In the genomic region with DNA sequence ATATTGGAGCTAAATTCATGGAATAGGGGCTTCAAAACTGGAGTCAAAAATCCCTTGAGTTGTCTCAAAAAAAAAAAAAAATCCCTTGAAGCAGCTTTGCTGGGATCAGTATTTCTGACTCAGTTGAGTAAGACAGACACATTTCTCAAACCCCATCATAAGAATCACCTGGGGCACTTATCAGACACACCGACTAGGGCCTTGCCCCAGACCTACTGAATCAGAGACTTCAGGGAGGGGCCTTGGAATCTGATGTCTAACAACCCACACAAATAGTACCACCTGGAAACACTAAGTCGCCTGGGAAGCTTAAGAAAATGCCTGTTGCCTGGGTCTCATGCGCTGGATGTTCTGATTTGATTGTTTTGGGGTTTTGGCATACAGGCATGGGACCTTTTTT, we compare ENCODE assay signal across 11 cellular contexts. TPM values are rescaled to one million over a fixed set of nuclear protein-coding genes. Genes with fewer than 3 reads are reported as not detected.
DNase-seq lines count a peak whose midpoint lies in the region; ATAC-seq and TF ChIP-seq lines count a peak whose summit lies in the region.
"Had no signal": no experiment of that assay in that cellular context is flagged by ENCODE, and none has a peak within 500 bp of the region (broad histone marks: within the 10 kb centered on the region; RNA-seq: fewer than 3 reads in every experiment).

No MANE protein-coding gene starts in this region.

- BruUV-seq in mammary epithelial cell (replicated peaks; lab: Mats Ljungman, UMichigan): no TSS peak

- H3K9me2 ChIP-seq in OCI-LY1 (ENCODE audit: low read depth, low read length): no peaks in the 10 kb centered on the region
- H3K9me2 ChIP-seq in hepatocyte (replicated peaks; ENCODE audit: insufficient read depth): no peaks in the 10 kb centered on the region

- H3K4me3 ChIP-seq in OCI-LY1 (ENCODE audit: low read depth, low read length, poor library complexity, severe bottlenecking) (no peak overlapping the region), mammary epithelial cell (replicated peaks in 1 of 3; ENCODE audit: insufficient read depth in 1 of 3, low read depth in 2 of 3, low read length in 3 of 3) (no peak overlapping the region), hepatocyte (no peak overlapping the region)

- H4K20me1 ChIP-seq in OCI-LY1 (ENCODE audit: insufficient read depth, low read length) (no peaks in the 10 kb centered on the region), mammary epithelial cell (ENCODE audit: insufficient read depth, low read length) (no peaks in the 10 kb centered on the region), hepatocyte (ENCODE audit: insufficient read depth, poor library complexity, severe bottlenecking) (no peaks in the 10 kb centered on the region)

- H3K27ac ChIP-seq in OCI-LY1 (ENCODE audit: low read depth, low read length, poor library complexity, severe bottlenecking): peak overlapping the region; percentile 3
- peak overlapping the region; percentile 97 for H3K27ac ChIP-seq in mammary epithelial cell (ENCODE audit: insufficient read depth, low read depth, low read length)
- no peak overlapping the region for H3K27ac ChIP-seq in hepatocyte

- H3K36me3 ChIP-seq in OCI-LY1 (ENCODE audit: insufficient read depth, low read length) (no peaks in the 10 kb centered on the region), mammary epithelial cell (ENCODE audit: insufficient read depth, low read length) (no peaks in the 10 kb centered on the region), hepatocyte (replicated peaks; ENCODE audit: insufficient read depth, low read depth) (no peaks in the 10 kb centered on the region)
- H3K36me3 ChIP-seq: BE2C had no signal

- H3K4me2 ChIP-seq in OCI-LY1 (ENCODE audit: low read length): no peak overlapping the region
- peak overlapping the region; percentile 71 for H3K4me2 ChIP-seq in mammary epithelial cell (ENCODE audit: insufficient read depth, low read depth, low read length)
- no peak overlapping the region for H3K4me2 ChIP-seq in hepatocyte

- no peaks in the 10 kb centered on the region for H3K36me3 Mint-ChIP-seq in progenitor cell of endocrine pancreas (ENCODE audit: insufficient read depth)
- H3K36me3 Mint-ChIP-seq in type B pancreatic cell: no peaks in the 10 kb centered on the region
- no peaks in the 10 kb centered on the region for H3K36me3 Mint-ChIP-seq in activated CD8-positive, alpha-beta memory T cell treated with anti-CD3 and anti-CD28 coated beads, Interleukin-2, amount 10 ng/mL, durations not matched to agents 7 days and 5 days
- H3K36me3 Mint-ChIP-seq: CD4-positive, alpha-beta memory T cell had no signal

- H3K79me2 ChIP-seq in OCI-LY1 (ENCODE audit: insufficient read depth, low read length) (no peaks in the 10 kb centered on the region), mammary epithelial cell (ENCODE audit: insufficient read depth, low read length) (no peaks in the 10 kb centered on the region), hepatocyte (no peaks in the 10 kb centered on the region)

- DNase-seq in mammary epithelial cell (peak; percentile 95), progenitor cell of endocrine pancreas (ENCODE audit: low spot score, unreplicated experiment) (no peak), type B pancreatic cell (ENCODE audit: extremely low spot score, unreplicated experiment) (no peak), hepatocyte (ENCODE audit: low spot score) (no peak), GM13977 (ENCODE audit: low spot score) (no peak)
- DNase-seq in activated CD8-positive, alpha-beta memory T cell treated with anti-CD3 and anti-CD28 coated beads, Interleukin-2, amount 10 ng/mL, durations not matched to agents 7 days and 5 days: no peak
- DNase-seq: BE2C; CD4-positive, alpha-beta memory T cell; H7; NCI-H510A treated with DMSO at 0.1 percent for 48 hours had no signal

- peaks cover 3% of the 10 kb centered on the region for H3K4me1 Mint-ChIP-seq in progenitor cell of endocrine pancreas (ENCODE audit: low read depth)
- peaks cover 6% of the 10 kb centered on the region for H3K4me1 Mint-ChIP-seq in type B pancreatic cell (ENCODE audit: unreplicated experiment)
- no peaks in the 10 kb centered on the region for H3K4me1 Mint-ChIP-seq in activated CD8-positive, alpha-beta memory T cell treated with anti-CD3 and anti-CD28 coated beads, Interleukin-2, amount 10 ng/mL, durations not matched to agents 7 days and 5 days
- H3K4me1 Mint-ChIP-seq: CD4-positive, alpha-beta memory T cell had no signal

- H3K27me3 ChIP-seq in OCI-LY1 (ENCODE audit: insufficient read depth, low read length) (no peaks in the 10 kb centered on the region), mammary epithelial cell (ENCODE audit: insufficient read depth, low read length) (no peaks in the 10 kb centered on the region), hepatocyte (no peaks in the 10 kb centered on the region)
- H3K27me3 ChIP-seq: BE2C had no signal

- CTCF ChIA-PET in mammary epithelial cell (lab: Charles Lee; ENCODE audit: low non-redundant PET): interaction anchor here (0.5 kb wide), 1 partner anchor 14 kb away, joined by 9 read pairs; no protein-coding TSS in a partner anchor
- CTCF ChIA-PET in activated CD8-positive, alpha-beta memory T cell treated with anti-CD3 and anti-CD28 coated beads, Interleukin-2, amount 10 ng/mL, durations not matched to agents 7 days and 5 days (lab: Charles Lee): interaction anchor here (0.7 to 0.9 kb wide), 2 partner anchors 18 to 45 kb away, joined by 3 read pairs; no protein-coding TSS in a partner anchor

- H3K27me3 Mint-ChIP-seq in progenitor cell of endocrine pancreas (no peaks in the 10 kb centered on the region), type B pancreatic cell (no peaks in the 10 kb centered on the region)
- H3K27me3 Mint-ChIP-seq in activated CD8-positive, alpha-beta memory T cell treated with anti-CD3 and anti-CD28 coated beads, Interleukin-2, amount 10 ng/mL, durations not matched to agents 7 days and 5 days: peaks cover 12% of the 10 kb centered on the region

- H3K9ac ChIP-seq in OCI-LY1 (ENCODE audit: low read length): no peak overlapping the region
- peak overlapping the region; percentile 81 for H3K9ac ChIP-seq in mammary epithelial cell (ENCODE audit: insufficient read depth, low read length)

- H3F3A ChIP-seq in OCI-LY1 (ENCODE audit: insufficient read depth, low read length): no peaks in the 10 kb centered on the region

- 39% methylated on average over 3 of the region's 3 CpGs for WGBS in mammary epithelial cell (ENCODE audit: low coverage, missing lambda C conversion rate)
- WGBS in hepatocyte (ENCODE audit: low lambda C conversion rate, missing lambda C conversion rate): 82% methylated on average over 3 of the region's 3 CpGs

- intact Hi-C loops in mammary epithelial cell (cut with micrococcal nuclease): loop anchor here (1.0 to 5.0 kb wide), 2 partner anchors 14 to 160 kb away; no protein-coding TSS in a partner anchor

- H2AFZ ChIP-seq in OCI-LY1 (ENCODE audit: low read length): no peak overlapping the region
- H2AFZ ChIP-seq in mammary epithelial cell (ENCODE audit: low read depth, low read length): peak overlapping the region; percentile 70
- H2AFZ ChIP-seq in hepatocyte: no peak overlapping the region

- peaks cover 38% of the 10 kb centered on the region for H3K4me1 ChIP-seq in OCI-LY1 (ENCODE audit: insufficient read depth, low read length, severe bottlenecking)
- H3K4me1 ChIP-seq in mammary epithelial cell (ENCODE audit: insufficient read depth, low read length): peaks cover 46% of the 10 kb centered on the region
- no peaks in the 10 kb centered on the region for H3K4me1 ChIP-seq in hepatocyte (ENCODE audit: insufficient read depth)
- H3K4me1 ChIP-seq: BE2C had no signal

- H3K9me3 ChIP-seq in OCI-LY1 (ENCODE audit: low read length): no peaks in the 10 kb centered on the region
- H3K9me3 ChIP-seq in mammary epithelial cell (replicated peaks; ENCODE audit: insufficient read depth, low read length): no peaks in the 10 kb centered on the region
- no peaks in the 10 kb centered on the region for H3K9me3 ChIP-seq in hepatocyte (ENCODE audit: low read depth)
- H3K9me3 ChIP-seq: BE2C had no signal

- in situ Hi-C loops in mammary epithelial cell (cut with MboI; ENCODE audit: low sequenced_read_pairs in 2 of 2): no loop called here
- in situ Hi-C loops in GM13977 (cut with MboI; ENCODE audit: low pct_unique_long_range_greater_than_20kb, low sequenced_read_pairs, unreplicated experiment): no loop called here

- H3K27ac Mint-ChIP-seq in progenitor cell of endocrine pancreas (peak overlapping the region; percentile 33), type B pancreatic cell (peak overlapping the region; percentile 98)
- no peak overlapping the region for H3K27ac Mint-ChIP-seq in activated CD8-positive, alpha-beta memory T cell treated with anti-CD3 and anti-CD28 coated beads, Interleukin-2, amount 10 ng/mL, durations not matched to agents 7 days and 5 days
- H3K27ac Mint-ChIP-seq: CD4-positive, alpha-beta memory T cell had no signal

- dilution Hi-C loops in mammary epithelial cell (cut with HindIII; ENCODE audit: low sequenced_read_pairs): no loop called here

- H3K9me3 Mint-ChIP-seq in progenitor cell of endocrine pancreas (ENCODE audit: low read depth) (no peaks in the 10 kb centered on the region), type B pancreatic cell (no peaks in the 10 kb centered on the region)
- no peaks in the 10 kb centered on the region for H3K9me3 Mint-ChIP-seq in activated CD8-positive, alpha-beta memory T cell treated with anti-CD3 and anti-CD28 coated beads, Interleukin-2, amount 10 ng/mL, durations not matched to agents 7 days and 5 days (ENCODE audit: low read depth)
- H3K9me3 Mint-ChIP-seq: CD4-positive, alpha-beta memory T cell had no signal

- no peak overlapping the region for H3K4me3 Mint-ChIP-seq in progenitor cell of endocrine pancreas (ENCODE audit: low read depth)
- H3K4me3 Mint-ChIP-seq in type B pancreatic cell: no peak overlapping the region
- H3K4me3 Mint-ChIP-seq in activated CD8-positive, alpha-beta memory T cell treated with anti-CD3 and anti-CD28 coated beads, Interleukin-2, amount 10 ng/mL, durations not matched to agents 7 days and 5 days: no peak overlapping the region
- H3K4me3 Mint-ChIP-seq: CD4-positive, alpha-beta memory T cell had no signal

- ATAC-seq in activated CD8-positive, alpha-beta memory T cell treated with anti-CD3 and anti-CD28 coated beads, Interleukin-2, amount 10 ng/mL, durations not matched to agents 7 days and 5 days: no peak

- TF ChIP-seq CTCF in OCI-LY1 (IDR thresholded peaks at IDR 0.05; ENCODE audit: low read length) (no peak), mammary epithelial cell (conservative IDR thresholded peaks at IDR 0.05 in 1 of 2, IDR thresholded peaks at IDR 0.05 in 1 of 2; ENCODE audit: extremely low read depth in 1 of 2, insufficient read depth in 1 of 2, low read depth in 1 of 2, low read length in 2 of 2) (no peak), progenitor cell of endocrine pancreas (IDR thresholded peaks at IDR 0.05; ENCODE audit: unreplicated experiment) (no peak), type B pancreatic cell (conservative IDR thresholded peaks at IDR 0.05) (no peak), hepatocyte (IDR thresholded peaks at IDR 0.05; ENCODE audit: poor library complexity) (no peak), GM13977 (IDR thresholded peaks at IDR 0.05; ENCODE audit: extremely low read depth, insufficient read depth, missing control alignments) (no peak)

RNA-seq across cellular contexts. Expression of a gene that starts 44.9 kb away (rescaled TPM):
- total RNA-seq in mammary epithelial cell (10 to 100 TPM; 45.7 to 74.7 TPM), progenitor cell of endocrine pancreas (3.1 and 3.4 TPM in 2 replicates), type B pancreatic cell (ENCODE audit: low replicate concordance) (10.8 and 19.4 TPM in 2 replicates), hepatocyte (1.8 and 2.2 TPM in 2 replicates)
- polyA plus RNA-seq in mammary epithelial cell (8.4 TPM), hepatocyte (0.37 and 0.72 TPM in 2 replicates)
- 13.9 TPM for polyA minus RNA-seq in mammary epithelial cell
- 1 to 10 TPM in 1 of 2 experiments, under 1 TPM in 1; 0.23 to 1.6 TPM for total RNA-seq in activated CD8-positive, alpha-beta memory T cell treated with anti-CD3 and anti-CD28 coated beads, Interleukin-2, amount 10 ng/mL, durations not matched to agents 7 days and 5 days
